ENCODE assay signal across 8 cellular contexts in the genomic region with DNA sequence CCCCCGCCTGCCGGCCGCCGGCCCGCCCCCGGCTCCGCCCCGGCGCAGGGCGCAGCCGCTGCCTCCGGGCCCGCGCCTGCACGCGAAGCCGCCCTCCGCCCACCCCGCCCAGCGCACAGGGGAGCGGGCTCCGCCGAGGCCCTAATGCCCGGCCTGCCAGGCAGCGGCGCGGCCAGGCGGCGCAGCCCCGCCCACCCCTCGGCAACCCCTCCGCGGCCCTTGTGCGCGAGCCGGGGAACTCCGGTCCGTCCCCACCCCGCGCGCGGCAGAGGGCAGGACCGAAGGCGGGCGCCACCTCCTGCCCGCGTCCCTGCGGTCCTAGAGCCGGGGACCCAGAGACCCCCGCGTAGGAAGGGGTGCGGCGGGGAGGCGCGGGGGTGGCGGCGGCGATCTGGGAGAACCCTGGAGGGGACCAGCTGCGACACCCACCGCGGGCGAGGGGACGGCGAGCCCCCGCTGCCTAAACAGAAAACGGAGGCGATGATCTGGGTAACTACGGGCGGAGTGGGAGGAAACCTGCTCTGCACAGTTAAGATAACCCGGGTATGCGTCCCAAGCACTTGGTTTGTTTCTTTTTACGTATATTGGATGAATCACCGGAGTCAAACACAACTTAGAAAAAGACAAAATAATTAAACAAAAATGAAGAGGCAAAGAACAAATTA. TPM values are rescaled to one million over a fixed set of nuclear protein-coding genes. Genes with fewer than 3 reads are reported as not detected.
DNase-seq lines count a peak whose midpoint lies in the region; ATAC-seq and TF ChIP-seq lines count a peak whose summit lies in the region.

No MANE protein-coding gene starts in this region.

- H3K4me3 Mint-ChIP-seq in activated B cell treated with CpG ODN at 0.5 μM for 24 hours, result peak overlapping the region; percentile 91

- H3K4me1 Mint-ChIP-seq in activated B cell treated with CpG ODN at 0.5 μM for 24 hours, result peaks cover 69% of the 10 kb centered on the region

- H3K9me3 Mint-ChIP-seq in activated B cell treated with CpG ODN at 0.5 μM for 24 hours, result no peaks in the 10 kb centered on the region

- ATAC-seq in GM18858 (IDR thresholded peaks at IDR 0.05; ENCODE audit: unreplicated experiment) (peak; percentile 57), HG03064 (IDR thresholded peaks at IDR 0.05; ENCODE audit: low read depth, unreplicated experiment) (peak; percentile 54), activated B cell treated with CpG ODN at 0.5 μM for 24 hours (ENCODE audit: low read depth) (peak; percentile 83)

- CTCF ChIA-PET in AG04449 (lab: Yijun Ruan, JAX), result interaction anchor here (0.9 to 1.5 kb wide), 4 partner anchors 13 to 187 kb away, joined by 3 to 7 read pairs (median 4); no protein-coding TSS in a partner anchor
- CTCF ChIA-PET in activated B cell treated with CpG ODN at 0.5 μM for 24 hours (lab: Charles Lee), result interaction anchor here (1.7 kb wide), 1 partner anchor 187 kb away, joined by 4 read pairs; no protein-coding TSS in a partner anchor

- intact Hi-C loops in activated B cell treated with CpG ODN at 0.5 μM for 24 hours (cut with micrococcal nuclease), result loop anchor here (1.0 to 10.0 kb wide), 11 partner anchors 20 to 965 kb away; partner anchors contain the start of genes GTF3A, LNX2, MTIF3 and PAN3

- peak overlapping the region; percentile 74 for H3K4me3 ChIP-seq in AG04449 (ENCODE audit: low read depth, low read length)
- peak overlapping the region; percentile 56 to 71 for H3K4me3 ChIP-seq in cardiac fibroblast (replicated peaks in 1 of 2; ENCODE audit: low read depth in 2 of 2, low read length in 2 of 2)

- H3K36me3 Mint-ChIP-seq in activated B cell treated with CpG ODN at 0.5 μM for 24 hours (ENCODE audit: low read depth), result peaks cover 7% of the 10 kb centered on the region

- DNase-seq in AG04449 (ENCODE audit: low read depth, low spot score) (no peak), NCI-H2227 (lab: John Stamatoyannopoulos, UW; ENCODE audit: unreplicated experiment) (peak; percentile 90), activated B cell treated with CpG ODN at 0.5 μM for 24 hours (peak; percentile 94), cardiac fibroblast (ENCODE audit: low read depth in 2 of 2) (peak; percentile 86 to 96), iris pigment epithelial cell (ENCODE audit: low read depth) (peak; percentile 88)
- peak; percentile 74 to 80 for DNase-seq in stimulated activated CD4-positive, alpha-beta T cell treated with anti-CD3 and anti-CD28 coated beads, Interleukin-12 subunit alpha, Interleukin-12 subunit beta, amount 100 ng/mL, for 24 hours (ENCODE audit: low read depth in 2 of 2)

- H3K27ac Mint-ChIP-seq in activated B cell treated with CpG ODN at 0.5 μM for 24 hours, result peak overlapping the region; percentile 93

- H3K27me3 Mint-ChIP-seq in activated B cell treated with CpG ODN at 0.5 μM for 24 hours, result no peaks in the 10 kb centered on the region

- POLR2A ChIA-PET in AG04449 (lab: Yijun Ruan, JAX) (interaction anchor here (1.2 kb wide), 1 partner anchor 12 kb away, joined by 4 read pairs; no protein-coding TSS in a partner anchor), activated B cell treated with CpG ODN at 0.5 μM for 24 hours (lab: Charles Lee) (interaction anchor here (0.9 to 2.6 kb wide), 5 partner anchors 24 to 81 kb away, joined by 4 to 19 read pairs (median 10); partner anchors contain the start of gene RPL21)

- TF ChIP-seq CTCF in AG04449 (IDR thresholded peaks at IDR 0.05; ENCODE audit: insufficient read depth, low read length, missing control alignments) (peak; percentile 32), activated B cell treated with CpG ODN at 0.5 μM for 24 hours (IDR thresholded peaks at IDR 0.05) (no peak), cardiac fibroblast (IDR thresholded peaks at IDR 0.05; ENCODE audit: low read depth, low read length) (no peak)

RNA-seq across cellular contexts. Expression of gene USP12, which starts 0.4 kb away (rescaled TPM):
- total RNA-seq in activated B cell treated with CpG ODN at 0.5 μM for 24 hours, result 52.0 and 58.8 TPM in 2 replicates
